20 cellular contexts compared by ENCODE assay signal in genomic region chr11:12831471-12832202, GRCh38.
DNase-seq lines count a peak whose midpoint lies in the region; ATAC-seq and TF ChIP-seq lines count a peak whose summit lies in the region.
"Had no signal": no experiment of that assay in that cellular context is flagged by ENCODE, and none has a peak within 500 bp of the region (broad histone marks: within the 10 kb centered on the region; RNA-seq: fewer than 3 reads in every experiment).

No MANE protein-coding gene starts in this region.

- intact Hi-C loops in IMR-90 (cut with micrococcal nuclease) (no loop called here), psoas muscle (cut with DNase I) (no loop called here), testis (cut with DNase I; ENCODE audit: low total_unique reads) (no loop called here)
- intact Hi-C loops in activated T-helper 1 cell treated with anti-CD3 and anti-CD28 coated beads, Interleukin-12 subunit alpha, Interleukin-12 subunit beta, Interleukin-2, Interleukin-4 antibody, amounts not matched to agents 30 ng/mL and 10 ng/mL and 1 ng/mL, durations not matched to agents 14 hours and 24 hours and 36 hours (cut with micrococcal nuclease), result no loop called here

- no peak overlapping the region for H2BK20ac ChIP-seq in IMR-90 (ENCODE audit: low read depth, low read length)

- H3K27me3 ChIP-seq in IMR-90 (ENCODE audit: control insufficient read depth, insufficient read depth, low read length) (no peaks in the 10 kb centered on the region), psoas muscle (ENCODE audit: insufficient read depth in 3 of 3, low read length in 2 of 3) (no peaks in the 10 kb centered on the region), testis (no peaks in the 10 kb centered on the region)
- H3K27me3 ChIP-seq: adrenal gland, BE2C, SJSA1, upper lobe of left lung had no signal

- no peak overlapping the region for H3K4me3 Mint-ChIP-seq in activated naive CD8-positive, alpha-beta T cell treated with anti-CD3 and anti-CD28 coated beads, Interleukin-2, amount 50 U/mL, for 24 hours
- H3K4me3 Mint-ChIP-seq in activated T-helper 1 cell treated with anti-CD3 and anti-CD28 coated beads, Interleukin-12 subunit alpha, Interleukin-12 subunit beta, Interleukin-2, Interleukin-4 antibody, amounts not matched to agents 30 ng/mL and 10 ng/mL and 1 ng/mL, durations not matched to agents 14 hours and 24 hours and 36 hours, result no peak overlapping the region
- H3K4me3 Mint-ChIP-seq: natural killer cell treated with Interleukin-12 subunit alpha and Interleukin-12 subunit beta and Interleukin-15 and Interleukin-18, amount 100 ng/mL, for 72 hours had no signal

- peaks cover 16% of the 10 kb centered on the region for H3K4me1 ChIP-seq in IMR-90 (ENCODE audit: control insufficient read depth, insufficient read depth, low read length)
- H3K4me1 ChIP-seq in psoas muscle, result peaks cover 63% of the 10 kb centered on the region
- peaks cover 16% of the 10 kb centered on the region for H3K4me1 ChIP-seq in testis

- TF ChIP-seq CTCF in IMR-90 (conservative IDR thresholded peaks at IDR 0.05; ENCODE audit: low read depth, low read length) (no peak), VCaP (conservative IDR thresholded peaks at IDR 0.05) (no peak), psoas muscle (IDR thresholded peaks at IDR 0.05) (no peak), testis (IDR thresholded peaks at IDR 0.05) (no peak)

- no CpG with 5 or more reads among the region's 5 CpGs for WGBS in IMR-90 (ENCODE audit: extremely low coverage in 2 of 2, insufficient read length in 1 of 2), 2 experiments
- 47 to 63% (median 49%) methylated on average over 5 of the region's 5 CpGs for WGBS in psoas muscle, 3 donors
- WGBS in testis, 2 donors, result 81 to 88% methylated on average over 5 of the region's 5 CpGs

- BruUV-seq in IMR-90 (replicated peaks; lab: Mats Ljungman, UMichigan), result no TSS peak

- no peaks in the 10 kb centered on the region for H3K9me3 ChIP-seq in IMR-90 (ENCODE audit: control insufficient read depth, insufficient read depth, low read length)
- no peaks in the 10 kb centered on the region for H3K9me3 ChIP-seq in psoas muscle
- H3K9me3 ChIP-seq in testis, result no peaks in the 10 kb centered on the region
- H3K9me3 ChIP-seq: adrenal gland, BE2C, SJSA1, upper lobe of left lung had no signal

- H3K56ac ChIP-seq in IMR-90 (ENCODE audit: extremely low read depth, insufficient read depth, low read length), result no peak overlapping the region

- H3K23ac ChIP-seq in IMR-90 (ENCODE audit: low read depth, low read length), result no peak overlapping the region

- peaks cover 89% of the 10 kb centered on the region for H4K20me1 ChIP-seq in IMR-90 (ENCODE audit: insufficient read depth, low read length)

- peaks cover 19 to 90% of the 10 kb centered on the region in 2 experiments for H3K79me1 ChIP-seq in IMR-90 (ENCODE audit: low read depth in 1 of 2, low read length in 2 of 2)

- DNase-seq in IMR-90, result peak; percentile 28
- peak; percentile 50 to 76 for DNase-seq in NCI-H1930 (lab: John Stamatoyannopoulos, UW)
- no peak for DNase-seq in psoas muscle
- DNase-seq in activated naive CD8-positive, alpha-beta T cell treated with anti-CD3 and anti-CD28 coated beads, Interleukin-2, amount 50 U/mL, for 24 hours, result no peak
- DNase-seq in testis, result no peak
- DNase-seq in D341Med (ENCODE audit: low spot score), result no peak
- no peak for DNase-seq in activated T-helper 1 cell treated with anti-CD3 and anti-CD28 coated beads, Interleukin-12 subunit alpha, Interleukin-12 subunit beta, Interleukin-2, Interleukin-4 antibody, amounts not matched to agents 30 ng/mL and 10 ng/mL and 1 ng/mL, durations not matched to agents 14 hours and 24 hours and 36 hours (ENCODE audit: low spot score)
- DNase-seq: activated effector memory CD4-positive, alpha-beta T cell treated with Interleukin-2 at 50 U/mL for 16 hours; BE2C; central memory CD4-positive, alpha-beta T cell; GOT3; mesendoderm; NCI-H226; stimulated activated naive CD4-positive, alpha-beta T cell treated with Interleukin-2 at 50 U/mL for 16 hours; T-helper 2 cell; upper lobe of left lung had no signal

- H3K9me3 Mint-ChIP-seq in activated naive CD8-positive, alpha-beta T cell treated with anti-CD3 and anti-CD28 coated beads, Interleukin-2, amount 50 U/mL, for 24 hours, result no peaks in the 10 kb centered on the region
- H3K9me3 Mint-ChIP-seq in activated T-helper 1 cell treated with anti-CD3 and anti-CD28 coated beads, Interleukin-12 subunit alpha, Interleukin-12 subunit beta, Interleukin-2, Interleukin-4 antibody, amounts not matched to agents 30 ng/mL and 10 ng/mL and 1 ng/mL, durations not matched to agents 14 hours and 24 hours and 36 hours, result no peaks in the 10 kb centered on the region
- H3K9me3 Mint-ChIP-seq: natural killer cell treated with Interleukin-12 subunit alpha and Interleukin-12 subunit beta and Interleukin-15 and Interleukin-18, amount 100 ng/mL, for 72 hours had no signal

- H3K36me3 ChIP-seq in IMR-90 (ENCODE audit: control insufficient read depth, insufficient read depth, low read length), result no peaks in the 10 kb centered on the region
- H3K36me3 ChIP-seq in psoas muscle (ENCODE audit: insufficient read depth in 1 of 2, low read depth in 1 of 2), result no peaks in the 10 kb centered on the region
- no peaks in the 10 kb centered on the region for H3K36me3 ChIP-seq in testis (ENCODE audit: low read depth, missing control alignments)
- H3K36me3 ChIP-seq: adrenal gland, BE2C, upper lobe of left lung had no signal

- H3K27ac ChIP-seq in IMR-90 (ENCODE audit: insufficient read depth, low read length) (no peak overlapping the region), VCaP (peak overlapping the region; percentile 43), psoas muscle (peak overlapping the region; percentile 56), testis (no peak overlapping the region)
- H3K27ac ChIP-seq: adrenal gland, SJSA1, upper lobe of left lung had no signal

- H2BK5ac ChIP-seq in IMR-90 (ENCODE audit: low read depth, low read length, poor library complexity, severe bottlenecking), result no peak overlapping the region

- peaks cover 64% of the 10 kb centered on the region for H3K27me3 Mint-ChIP-seq in activated naive CD8-positive, alpha-beta T cell treated with anti-CD3 and anti-CD28 coated beads, Interleukin-2, amount 50 U/mL, for 24 hours
- peaks cover 70% of the 10 kb centered on the region for H3K27me3 Mint-ChIP-seq in activated T-helper 1 cell treated with anti-CD3 and anti-CD28 coated beads, Interleukin-12 subunit alpha, Interleukin-12 subunit beta, Interleukin-2, Interleukin-4 antibody, amounts not matched to agents 30 ng/mL and 10 ng/mL and 1 ng/mL, durations not matched to agents 14 hours and 24 hours and 36 hours (ENCODE audit: insufficient read depth)

- peaks cover 8% of the 10 kb centered on the region for H3K4me1 Mint-ChIP-seq in activated naive CD8-positive, alpha-beta T cell treated with anti-CD3 and anti-CD28 coated beads, Interleukin-2, amount 50 U/mL, for 24 hours
- peaks cover 16% of the 10 kb centered on the region for H3K4me1 Mint-ChIP-seq in activated T-helper 1 cell treated with anti-CD3 and anti-CD28 coated beads, Interleukin-12 subunit alpha, Interleukin-12 subunit beta, Interleukin-2, Interleukin-4 antibody, amounts not matched to agents 30 ng/mL and 10 ng/mL and 1 ng/mL, durations not matched to agents 14 hours and 24 hours and 36 hours (ENCODE audit: low read depth)

- no peak overlapping the region for H2BK15ac ChIP-seq in IMR-90 (ENCODE audit: low read depth, low read length)

- H2AK5ac ChIP-seq in IMR-90 (ENCODE audit: low read depth, low read length), result no peak overlapping the region

- no peaks in the 10 kb centered on the region for H3K36me3 Mint-ChIP-seq in activated naive CD8-positive, alpha-beta T cell treated with anti-CD3 and anti-CD28 coated beads, Interleukin-2, amount 50 U/mL, for 24 hours (ENCODE audit: low read depth)
- H3K36me3 Mint-ChIP-seq in activated T-helper 1 cell treated with anti-CD3 and anti-CD28 coated beads, Interleukin-12 subunit alpha, Interleukin-12 subunit beta, Interleukin-2, Interleukin-4 antibody, amounts not matched to agents 30 ng/mL and 10 ng/mL and 1 ng/mL, durations not matched to agents 14 hours and 24 hours and 36 hours (ENCODE audit: low read depth), result no peaks in the 10 kb centered on the region
- H3K36me3 Mint-ChIP-seq: natural killer cell treated with Interleukin-12 subunit alpha and Interleukin-12 subunit beta and Interleukin-15 and Interleukin-18, amount 100 ng/mL, for 72 hours had no signal

- dilution Hi-C loops in IMR-90 (cut with HindIII; ENCODE audit: low sequenced_read_pairs, unreplicated experiment), result no loop called here

- H2BK120ac ChIP-seq in IMR-90 (ENCODE audit: low read depth, low read length), result no peak overlapping the region

- H3K4me2 ChIP-seq in IMR-90 (ENCODE audit: low read depth, low read length), result no peak overlapping the region

- POLR2A ChIA-PET in IMR-90 (lab: Charles Lee; ENCODE audit: unreplicated experiment), result no interaction called here

- no peak overlapping the region for H4K5ac ChIP-seq in IMR-90 (ENCODE audit: low read depth, low read length)

- H3K27ac Mint-ChIP-seq in activated naive CD8-positive, alpha-beta T cell treated with anti-CD3 and anti-CD28 coated beads, Interleukin-2, amount 50 U/mL, for 24 hours, result no peak overlapping the region
- H3K27ac Mint-ChIP-seq in activated T-helper 1 cell treated with anti-CD3 and anti-CD28 coated beads, Interleukin-12 subunit alpha, Interleukin-12 subunit beta, Interleukin-2, Interleukin-4 antibody, amounts not matched to agents 30 ng/mL and 10 ng/mL and 1 ng/mL, durations not matched to agents 14 hours and 24 hours and 36 hours, result no peak overlapping the region
- H3K27ac Mint-ChIP-seq: natural killer cell treated with Interleukin-12 subunit alpha and Interleukin-12 subunit beta and Interleukin-15 and Interleukin-18, amount 100 ng/mL, for 72 hours had no signal

- H3K9me1 ChIP-seq in IMR-90 (ENCODE audit: insufficient read depth, low read length), result peaks cover 31% of the 10 kb centered on the region

- no peak overlapping the region for H3K4ac ChIP-seq in IMR-90 (ENCODE audit: low read depth, low read length)

- no peak overlapping the region for H3K9ac ChIP-seq in IMR-90 (ENCODE audit: low read depth, low read length)

- no peak overlapping the region for H3K14ac ChIP-seq in IMR-90 (replicated peaks; ENCODE audit: low read depth, low read length)

- TF ChIP-seq RAD21 in IMR-90 (IDR thresholded peaks at IDR 0.05; ENCODE audit: low read length), result no peak

- H3K18ac ChIP-seq in IMR-90 (ENCODE audit: low read depth, low read length), result no peak overlapping the region

- H3K4me3 ChIP-seq in IMR-90 (ENCODE audit: insufficient read depth, low read depth, low read length), result no peak overlapping the region
- H3K4me3 ChIP-seq in psoas muscle, result no peak overlapping the region
- H3K4me3 ChIP-seq in testis, result no peak overlapping the region
- H3K4me3 ChIP-seq: adrenal gland, SJSA1, upper lobe of left lung had no signal

- no peak overlapping the region for H4K91ac ChIP-seq in IMR-90 (ENCODE audit: insufficient read depth, low read depth, low read length)

- in situ Hi-C loops in IMR-90 (cut with MboI; ENCODE audit: low sequenced_read_pairs), result no loop called here

- no peak overlapping the region for H4K8ac ChIP-seq in IMR-90 (ENCODE audit: low read depth in 2 of 2, low read length in 2 of 2)

- ATAC-seq in IMR-90 (ENCODE audit: low read depth) (no peak), psoas muscle (peak in 2 of 4 donors; percentile 32 to 45)
- no peak for ATAC-seq in activated naive CD8-positive, alpha-beta T cell treated with anti-CD3 and anti-CD28 coated beads, Interleukin-2, amount 50 U/mL, for 24 hours
- ATAC-seq: natural killer cell treated with Interleukin-12 subunit alpha and Interleukin-12 subunit beta and Interleukin-15 and Interleukin-18, amount 100 ng/mL, for 72 hours had no signal

- TF ChIP-seq POLR2A in IMR-90 (IDR thresholded peaks at IDR 0.05; ENCODE audit: low read depth, low read length) (no peak), testis (IDR thresholded peaks at IDR 0.05) (no peak)

- CTCF ChIA-PET in IMR-90 (lab: Yijun Ruan, JAX), result interaction anchor here (0.6 kb wide), 1 partner anchor 18 kb away, joined by 3 read pairs; no protein-coding TSS in a partner anchor

- no peak overlapping the region for H2AFZ ChIP-seq in IMR-90 (replicated peaks; ENCODE audit: low read length, poor library complexity)

- no peak overlapping the region for H2AK9ac ChIP-seq in IMR-90 (replicated peaks; ENCODE audit: low read depth, low read length, poor library complexity)

Comparison
In these comparisons a context has a peak if more than half of its experiments do, and no peak if none do; other contexts are left out.
1. DNase-seq: peak in IMR-90 (single experiment) and NCI-H1930 (2 of 2); none in psoas muscle (0 of 2), activated naive CD8-positive, alpha-beta T cell treated with anti-CD3 and anti-CD28 coated beads, Interleukin-2, amount 50 U/mL, for 24 hours (single experiment), testis (single experiment), D341Med (single experiment) and activated T-helper 1 cell treated with anti-CD3 and anti-CD28 coated beads, Interleukin-12 subunit alpha, Interleukin-12 subunit beta, Interleukin-2, Interleukin-4 antibody, amounts not matched to agents 30 ng/mL and 10 ng/mL and 1 ng/mL, durations not matched to agents 14 hours and 24 hours and 36 hours (single experiment).
2. H3K27ac ChIP-seq: peak in VCaP (single experiment) and psoas muscle (single experiment); none in IMR-90 (single experiment) and testis (0 of 2).